ENCODE assay signal across 18 cellular contexts in genomic region chr1:77010937-77011336, GRCh38.
"Had no signal": no experiment of that assay in that cellular context is flagged by ENCODE, and none has a peak within 500 bp of the region (broad histone marks: within the 10 kb centered on the region; RNA-seq: fewer than 3 reads in every experiment).

No MANE protein-coding gene starts in this region.

- H3K4me3 Mint-ChIP-seq: activated naive CD4-positive, alpha-beta T cell treated with anti-CD3 and anti-CD28 coated beads, Interleukin-2, amount 50 U/mL, for 24 hours; effector memory CD8-positive, alpha-beta T cell; mesothelial cell of epicardium; nephron had no signal

- H3K36me3 ChIP-seq: adrenal gland, cardiac muscle cell, thyroid gland had no signal

- H3K27ac Mint-ChIP-seq: activated naive CD4-positive, alpha-beta T cell treated with anti-CD3 and anti-CD28 coated beads, Interleukin-2, amount 50 U/mL, for 24 hours; effector memory CD8-positive, alpha-beta T cell; mesothelial cell of epicardium; nephron had no signal

- H3K36me3 Mint-ChIP-seq: activated naive CD4-positive, alpha-beta T cell treated with anti-CD3 and anti-CD28 coated beads, Interleukin-2, amount 50 U/mL, for 24 hours; mesothelial cell of epicardium had no signal

- DNase-seq: activated CD4-positive, alpha-beta T cell treated with anti-CD3 and anti-CD28 coated beads for 1 hour; activated CD4-positive, alpha-beta T cell treated with anti-CD3 and anti-CD28 coated beads, Interleukin-2, amount 50 U/mL, for 48 hours; activated gamma-delta T cell; adrenal gland; effector memory CD8-positive, alpha-beta T cell; foreskin fibroblast; hypothalamus; kidney; stimulated activated naive CD4-positive, alpha-beta T cell; T-helper 2 cell; thyroid gland had no signal

- H3K9me3 Mint-ChIP-seq: activated naive CD4-positive, alpha-beta T cell treated with anti-CD3 and anti-CD28 coated beads, Interleukin-2, amount 50 U/mL, for 24 hours; mesothelial cell of epicardium; nephron had no signal

- H3K4me1 Mint-ChIP-seq: activated naive CD4-positive, alpha-beta T cell treated with anti-CD3 and anti-CD28 coated beads, Interleukin-2, amount 50 U/mL, for 24 hours; mesothelial cell of epicardium had no signal

- H3K27ac ChIP-seq: adrenal gland, cardiac muscle cell, thyroid gland, VCaP had no signal

- H3K9me3 ChIP-seq: adrenal gland, thyroid gland had no signal

- H3K4me1 ChIP-seq: adrenal gland, thyroid gland had no signal

- H3K27me3 ChIP-seq: adrenal gland, cardiac muscle cell, thyroid gland had no signal

- H3K4me3 ChIP-seq: adrenal gland, cardiac muscle cell, lung, thyroid gland had no signal

- ATAC-seq: effector memory CD8-positive, alpha-beta T cell; left lobe of liver had no signal
